ENCODE assay signal across 14 cellular contexts in the genomic region with DNA sequence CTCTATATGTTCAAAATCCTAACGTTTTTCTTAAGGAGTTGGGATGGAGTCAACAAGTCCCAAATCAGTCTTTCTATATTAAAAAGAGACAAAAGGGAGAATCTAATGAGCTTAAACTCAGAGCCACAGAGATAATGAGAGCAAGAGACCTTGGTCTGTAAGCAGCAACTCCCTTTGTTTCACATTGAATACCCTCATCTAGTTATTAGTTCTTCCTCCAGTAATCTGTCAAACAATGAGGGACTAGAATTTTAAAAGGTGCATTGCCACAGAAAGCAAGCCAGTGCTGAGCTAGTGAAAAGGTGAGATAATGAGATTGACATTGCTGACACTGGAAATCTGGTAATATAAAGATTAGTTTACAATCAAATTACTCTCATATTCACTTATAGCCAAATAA.
"Had no signal": no experiment of that assay in that cellular context is flagged by ENCODE, and none has a peak within 500 bp of the region (broad histone marks: within the 10 kb centered on the region; RNA-seq: fewer than 3 reads in every experiment).

No MANE protein-coding gene starts in this region.

- H3K27me3 Mint-ChIP-seq: activated CD4-positive, alpha-beta T cell treated with anti-CD3 and anti-CD28 coated beads, Interleukin-2, amount 10 ng/mL, durations not matched to agents 7 days and 5 days; brain; effector memory CD8-positive, alpha-beta T cell; progenitor cell of endocrine pancreas had no signal

- H3K4me1 Mint-ChIP-seq: activated CD4-positive, alpha-beta T cell treated with anti-CD3 and anti-CD28 coated beads, Interleukin-2, amount 10 ng/mL, durations not matched to agents 7 days and 5 days had no signal

- H3K27ac Mint-ChIP-seq: activated CD4-positive, alpha-beta T cell treated with anti-CD3 and anti-CD28 coated beads, Interleukin-2, amount 10 ng/mL, durations not matched to agents 7 days and 5 days; activated naive CD4-positive, alpha-beta T cell treated with anti-CD3 and anti-CD28 coated beads for 36 hours; effector memory CD8-positive, alpha-beta T cell; progenitor cell of endocrine pancreas had no signal

- H3K36me3 Mint-ChIP-seq: brain had no signal

- H3K4me3 Mint-ChIP-seq: activated CD4-positive, alpha-beta T cell treated with anti-CD3 and anti-CD28 coated beads, Interleukin-2, amount 10 ng/mL, durations not matched to agents 7 days and 5 days; activated naive CD4-positive, alpha-beta T cell treated with anti-CD3 and anti-CD28 coated beads for 36 hours; activated T-cell treated with anti-CD3 and anti-CD28 coated beads, Interleukin-2, amount 50 U/mL, for 4 hours; effector memory CD8-positive, alpha-beta T cell had no signal

- H3K27me3 ChIP-seq: right atrium auricular region, tibial artery had no signal

- H3K4me1 ChIP-seq: right atrium auricular region had no signal

- DNase-seq: activated CD4-positive, alpha-beta T cell treated with anti-CD3 and anti-CD28 coated beads, Interleukin-2, amount 10 ng/mL, durations not matched to agents 7 days and 5 days; activated CD8-positive, alpha-beta memory T cell treated with anti-CD3 and anti-CD28 coated beads, Interleukin-2, amount 50 U/mL, for 4 hours; activated naive CD4-positive, alpha-beta T cell treated with anti-CD3 and anti-CD28 coated beads for 36 hours; activated T-cell treated with anti-CD3 and anti-CD28 coated beads, Interleukin-2, amount 50 U/mL, for 4 hours; caudate nucleus; effector memory CD8-positive, alpha-beta T cell; foreskin fibroblast; left ventricle myocardium superior; stimulated activated naive CD8-positive, alpha-beta T cell treated with anti-CD3 and anti-CD28 coated beads, Interleukin-15, Interleukin-2, amounts not matched to agents 100 U/mL and 50 U/mL, for 24 hours; substantia nigra; tibial artery had no signal

- H3K4me3 ChIP-seq: right atrium auricular region, tibial artery had no signal

- H3K36me3 ChIP-seq: right atrium auricular region, tibial artery had no signal

- H3K9me3 ChIP-seq: tibial artery had no signal

- ATAC-seq: activated T-cell treated with anti-CD3 and anti-CD28 coated beads, Interleukin-2, amount 50 U/mL, for 4 hours; effector memory CD8-positive, alpha-beta T cell; left ventricle myocardium superior; stimulated activated naive CD8-positive, alpha-beta T cell treated with anti-CD3 and anti-CD28 coated beads, Interleukin-15, Interleukin-2, amounts not matched to agents 100 U/mL and 50 U/mL, for 24 hours had no signal

- H3K9me3 Mint-ChIP-seq: activated CD4-positive, alpha-beta T cell treated with anti-CD3 and anti-CD28 coated beads, Interleukin-2, amount 10 ng/mL, durations not matched to agents 7 days and 5 days; activated T-cell treated with anti-CD3 and anti-CD28 coated beads, Interleukin-2, amount 50 U/mL, for 4 hours had no signal
